In the genomic region with DNA sequence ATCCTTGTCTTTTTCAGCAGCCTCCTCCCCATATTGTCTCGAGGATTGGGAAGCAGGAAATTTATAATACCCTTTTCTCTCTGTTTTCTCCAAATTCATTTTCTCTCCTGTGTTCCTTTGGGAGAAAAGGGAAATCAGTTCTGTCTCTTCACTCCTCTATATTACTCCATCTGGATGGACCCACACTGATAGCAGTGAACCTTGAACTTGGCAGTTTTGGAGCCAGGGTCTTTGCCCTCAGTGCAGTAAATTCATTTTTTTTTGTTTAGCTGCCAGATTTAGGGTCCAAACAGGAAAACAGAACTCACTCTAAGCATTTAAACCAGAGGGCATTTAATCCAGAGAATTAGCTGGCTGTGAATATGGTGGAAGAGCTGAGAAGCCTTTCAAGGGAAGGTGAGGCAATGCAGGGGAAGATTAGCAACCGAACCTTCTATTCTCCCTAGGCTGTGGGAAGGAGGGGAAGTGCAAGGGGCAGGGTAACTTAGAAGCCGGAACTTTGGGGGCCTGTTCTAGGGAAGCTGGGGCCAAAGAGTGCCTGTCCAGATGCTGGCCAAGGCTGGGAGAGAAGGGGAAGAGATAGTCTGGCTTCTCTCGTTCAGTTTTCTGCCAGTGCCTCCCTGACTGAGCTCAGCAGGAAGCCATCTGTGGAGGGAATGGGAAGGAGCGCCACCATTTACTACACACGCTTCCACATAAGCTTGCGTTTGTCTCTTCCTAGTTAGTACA, we compare ENCODE assay signal across 10 cellular contexts. TPM values are rescaled to one million over a fixed set of nuclear protein-coding genes. Genes with fewer than 3 reads are reported as not detected.
DNase-seq lines count a peak whose midpoint lies in the region; ATAC-seq and TF ChIP-seq lines count a peak whose summit lies in the region.
"Had no signal": no experiment of that assay in that cellular context is flagged by ENCODE, and none has a peak within 500 bp of the region (broad histone marks: within the 10 kb centered on the region; RNA-seq: fewer than 3 reads in every experiment).

No MANE protein-coding gene starts in this region.

- H3K9me2 ChIP-seq in OCI-LY1 (ENCODE audit: low read depth, low read length), result no peaks in the 10 kb centered on the region

- H4K20me1 ChIP-seq in OCI-LY1 (ENCODE audit: insufficient read depth, low read length), result no peaks in the 10 kb centered on the region

- H3F3A ChIP-seq in OCI-LY1 (ENCODE audit: insufficient read depth, low read length), result no peaks in the 10 kb centered on the region

- no peaks in the 10 kb centered on the region for H3K79me2 ChIP-seq in OCI-LY1 (ENCODE audit: insufficient read depth, low read length)

- intact Hi-C loops in activated CD4-positive, alpha-beta T cell treated with anti-CD3 and anti-CD28 coated beads for 36 hours (cut with DNase I, micrococcal nuclease), result loop anchor here in 1 of 2 experiments (2.0 kb wide), 1 partner anchor 20 kb away; no protein-coding TSS in a partner anchor
- intact Hi-C loops in right cardiac atrium (cut with DNase I), result no loop called here

- H3K9ac ChIP-seq in OCI-LY1 (ENCODE audit: low read length), result peak overlapping the region; percentile 35; the same call in 1 of the 2 replicates

- CTCF ChIA-PET in activated CD4-positive, alpha-beta T cell treated with anti-CD3 and anti-CD28 coated beads for 36 hours (lab: Charles Lee), result interaction anchor here (1.0 to 2.7 kb wide), 6 partner anchors 14 to 107 kb away, joined by 4 to 17 read pairs (median 5); no protein-coding TSS in a partner anchor

- no peak for DNase-seq in activated CD4-positive, alpha-beta T cell treated with anti-CD3 and anti-CD28 coated beads for 36 hours
- no peak for DNase-seq in activated CD4-positive, alpha-beta T cell treated with anti-CD3 and anti-CD28 coated beads, Interleukin-2, amount 50 U/mL, for 1 hour
- DNase-seq in right cardiac atrium (peak in 2 of 3 donors; percentile 38 to 66), occipital lobe (lab: John Stamatoyannopoulos, UW) (no peak)
- DNase-seq in stimulated activated naive B cell treated with anti-CD40 and anti-IgM and Interleukin-4, amounts not matched to agents 10 μg/mL and 1 μg/mL and 100 μg/mL, for 72 hours, result no peak
- no peak for DNase-seq in activated naive CD4-positive, alpha-beta T cell treated with anti-CD3 and anti-CD28 coated beads, Interleukin-2, amount 50 U/mL, for 72 hours (ENCODE audit: low spot score in 2 of 2)
- DNase-seq: activated CD4-positive, alpha-beta T cell treated with anti-CD3 and anti-CD28 coated beads for 4 hours had no signal

- H3K4me1 Mint-ChIP-seq in activated CD4-positive, alpha-beta T cell treated with anti-CD3 and anti-CD28 coated beads for 36 hours, result no peaks in the 10 kb centered on the region
- peaks cover 11 to 31% of the 10 kb centered on the region in 2 donors for H3K4me1 Mint-ChIP-seq in stimulated activated naive B cell treated with anti-CD40 and anti-IgM and Interleukin-4, amounts not matched to agents 10 μg/mL and 1 μg/mL and 100 μg/mL, for 72 hours

- H3K27ac ChIP-seq in OCI-LY1 (ENCODE audit: low read depth, low read length, poor library complexity, severe bottlenecking) (peak overlapping the region; percentile 88), right cardiac atrium (ENCODE audit: low read length) (peak overlapping the region; percentile 30)

- H3K9me3 ChIP-seq in OCI-LY1 (ENCODE audit: low read length), result no peaks in the 10 kb centered on the region
- no peaks in the 10 kb centered on the region for H3K9me3 ChIP-seq in right cardiac atrium (ENCODE audit: control insufficient read depth, low read length)

- no peaks in the 10 kb centered on the region for H3K9me3 Mint-ChIP-seq in activated CD4-positive, alpha-beta T cell treated with anti-CD3 and anti-CD28 coated beads for 36 hours (ENCODE audit: low read depth)
- no peaks in the 10 kb centered on the region for H3K9me3 Mint-ChIP-seq in stimulated activated naive B cell treated with anti-CD40 and anti-IgM and Interleukin-4, amounts not matched to agents 10 μg/mL and 1 μg/mL and 100 μg/mL, for 72 hours
- H3K9me3 Mint-ChIP-seq in activated naive CD4-positive, alpha-beta T cell treated with anti-CD3 and anti-CD28 coated beads, Interleukin-2, amount 50 U/mL, for 72 hours, result no peaks in the 10 kb centered on the region

- POLR2A ChIA-PET in activated CD4-positive, alpha-beta T cell treated with anti-CD3 and anti-CD28 coated beads for 36 hours (lab: Charles Lee), result interaction anchor here (1.1 kb wide), 1 partner anchor 27 kb away, joined by 3 read pairs; no protein-coding TSS in a partner anchor

- peaks cover 3% of the 10 kb centered on the region for H3K36me3 Mint-ChIP-seq in activated CD4-positive, alpha-beta T cell treated with anti-CD3 and anti-CD28 coated beads for 36 hours (ENCODE audit: low read depth)
- peaks cover 1 to 10% of the 10 kb centered on the region in 2 donors for H3K36me3 Mint-ChIP-seq in stimulated activated naive B cell treated with anti-CD40 and anti-IgM and Interleukin-4, amounts not matched to agents 10 μg/mL and 1 μg/mL and 100 μg/mL, for 72 hours
- H3K36me3 Mint-ChIP-seq in activated naive CD4-positive, alpha-beta T cell treated with anti-CD3 and anti-CD28 coated beads, Interleukin-2, amount 50 U/mL, for 72 hours, result peaks cover 0 to 1% of the 10 kb centered on the region in 2 donors

- no peak for TF ChIP-seq CTCF in OCI-LY1 (IDR thresholded peaks at IDR 0.05; ENCODE audit: low read length)

- peak overlapping the region; percentile 20 for H3K4me3 ChIP-seq in OCI-LY1 (ENCODE audit: low read depth, low read length, poor library complexity, severe bottlenecking)
- H3K4me3 ChIP-seq in right cardiac atrium (ENCODE audit: low read length), result no peak overlapping the region

- H3K4me1 ChIP-seq in OCI-LY1 (ENCODE audit: insufficient read depth, low read length, severe bottlenecking) (peaks cover 40% of the 10 kb centered on the region), right cardiac atrium (ENCODE audit: control insufficient read depth, insufficient read depth, low read length) (peaks cover 12% of the 10 kb centered on the region)

- no peak overlapping the region for H2AFZ ChIP-seq in OCI-LY1 (ENCODE audit: low read length)

- 39% methylated on average over 7 of the region's 7 CpGs for WGBS in right cardiac atrium

- ATAC-seq in activated CD4-positive, alpha-beta T cell treated with anti-CD3 and anti-CD28 coated beads for 36 hours, result no peak
- ATAC-seq in right cardiac atrium, result peak; percentile 67 to 79
- no peak for ATAC-seq in stimulated activated naive B cell treated with anti-CD40 and anti-IgM and Interleukin-4, amounts not matched to agents 10 μg/mL and 1 μg/mL and 100 μg/mL, for 72 hours (replicated peaks)
- no peak for ATAC-seq in HG03342 (IDR thresholded peaks at IDR 0.05; ENCODE audit: unreplicated experiment)
- no peak for ATAC-seq in activated naive CD4-positive, alpha-beta T cell treated with anti-CD3 and anti-CD28 coated beads, Interleukin-2, amount 50 U/mL, for 72 hours

- H3K27ac Mint-ChIP-seq in activated CD4-positive, alpha-beta T cell treated with anti-CD3 and anti-CD28 coated beads for 36 hours, result peak overlapping the region; percentile 33
- H3K27ac Mint-ChIP-seq in stimulated activated naive B cell treated with anti-CD40 and anti-IgM and Interleukin-4, amounts not matched to agents 10 μg/mL and 1 μg/mL and 100 μg/mL, for 72 hours, result peak overlapping the region; percentile 96
- peak overlapping the region in 1 of 2 donors; percentile 29 for H3K27ac Mint-ChIP-seq in activated naive CD4-positive, alpha-beta T cell treated with anti-CD3 and anti-CD28 coated beads, Interleukin-2, amount 50 U/mL, for 72 hours

- H3K27me3 Mint-ChIP-seq in activated CD4-positive, alpha-beta T cell treated with anti-CD3 and anti-CD28 coated beads for 36 hours, result no peaks in the 10 kb centered on the region
- no peaks in the 10 kb centered on the region for H3K27me3 Mint-ChIP-seq in stimulated activated naive B cell treated with anti-CD40 and anti-IgM and Interleukin-4, amounts not matched to agents 10 μg/mL and 1 μg/mL and 100 μg/mL, for 72 hours

- no peaks in the 10 kb centered on the region for H3K36me3 ChIP-seq in OCI-LY1 (ENCODE audit: insufficient read depth, low read length)

- H3K27me3 ChIP-seq in OCI-LY1 (ENCODE audit: insufficient read depth, low read length) (no peaks in the 10 kb centered on the region), right cardiac atrium (ENCODE audit: control insufficient read depth, insufficient read depth) (no peaks in the 10 kb centered on the region)

- H3K4me3 Mint-ChIP-seq in activated CD4-positive, alpha-beta T cell treated with anti-CD3 and anti-CD28 coated beads for 36 hours, result no peak overlapping the region
- no peak overlapping the region for H3K4me3 Mint-ChIP-seq in stimulated activated naive B cell treated with anti-CD40 and anti-IgM and Interleukin-4, amounts not matched to agents 10 μg/mL and 1 μg/mL and 100 μg/mL, for 72 hours

- H3K4me2 ChIP-seq in OCI-LY1 (ENCODE audit: low read length), result peak overlapping the region; percentile 51

RNA-seq across cellular contexts. Expression of a gene that starts 16.3 kb away (rescaled TPM):
- 10 to 100 TPM in 1 of 2 experiments, 1 to 10 TPM in 1; 9.3 to 10.5 TPM for total RNA-seq in activated CD4-positive, alpha-beta T cell treated with anti-CD3 and anti-CD28 coated beads for 36 hours
- 10 to 100 TPM; 21.3 to 29.9 (median 26.3) TPM for total RNA-seq in right cardiac atrium
- polyA plus RNA-seq in right cardiac atrium, result 24.7 TPM
- 11.2 TPM for total RNA-seq in occipital lobe
- total RNA-seq in activated naive CD4-positive, alpha-beta T cell treated with anti-CD3 and anti-CD28 coated beads, Interleukin-2, amount 50 U/mL, for 72 hours, result 10 to 100 TPM in 1 of 2 donors, 1 to 10 TPM in 1; 6.8 to 16.2 TPM

RNA-seq across cellular contexts. Expression of a gene that starts 21.0 kb away (rescaled TPM):
- under 1 TPM in 1 of 2 experiments, not detected in 1; 0.39 TPM for total RNA-seq in activated CD4-positive, alpha-beta T cell treated with anti-CD3 and anti-CD28 coated beads for 36 hours
- total RNA-seq in right cardiac atrium (not detected), occipital lobe (not detected)
- 0.27 TPM for polyA plus RNA-seq in right cardiac atrium
- under 1 TPM in 1 of 2 donors, not detected in 1; 0.46 TPM for total RNA-seq in activated naive CD4-positive, alpha-beta T cell treated with anti-CD3 and anti-CD28 coated beads, Interleukin-2, amount 50 U/mL, for 72 hours
- polyA plus RNA-seq: BJ had no signal

RNA-seq across cellular contexts. Expression of a gene that starts 26.0 kb away (rescaled TPM):
- 10 to 100 TPM; 14.0 to 15.5 TPM for total RNA-seq in activated CD4-positive, alpha-beta T cell treated with anti-CD3 and anti-CD28 coated beads for 36 hours
- total RNA-seq in right cardiac atrium (10 to 100 TPM; 25.7 to 35.0 (median 30.4) TPM), occipital lobe (12.3 TPM)
- polyA plus RNA-seq in right cardiac atrium, result 17.7 TPM
- 10 to 100 TPM; 18.4 to 35.1 TPM for total RNA-seq in activated naive CD4-positive, alpha-beta T cell treated with anti-CD3 and anti-CD28 coated beads, Interleukin-2, amount 50 U/mL, for 72 hours

RNA-seq across cellular contexts. Expression of a gene that starts 26.0 kb away (rescaled TPM):
- 10 to 100 TPM; 19.6 to 23.7 TPM for total RNA-seq in activated CD4-positive, alpha-beta T cell treated with anti-CD3 and anti-CD28 coated beads for 36 hours
- total RNA-seq in right cardiac atrium (100 to 1,000 TPM in 2 of 4 donors, 10 to 100 TPM in 2; 93.7 to 117 (median 102) TPM), occipital lobe (45.2 TPM)
- 70.3 TPM for polyA plus RNA-seq in right cardiac atrium
- 10 to 100 TPM; 23.4 to 57.6 TPM for total RNA-seq in activated naive CD4-positive, alpha-beta T cell treated with anti-CD3 and anti-CD28 coated beads, Interleukin-2, amount 50 U/mL, for 72 hours

RNA-seq across cellular contexts. Expression of a gene that starts 37.0 kb away (rescaled TPM):
- 1 to 10 TPM in 1 of 2 experiments, under 1 TPM in 1; 0.85 to 1.7 TPM for total RNA-seq in activated CD4-positive, alpha-beta T cell treated with anti-CD3 and anti-CD28 coated beads for 36 hours
- total RNA-seq in right cardiac atrium (1 to 10 TPM; 2.6 to 6.0 (median 4.9) TPM), occipital lobe (4.7 TPM)
- polyA plus RNA-seq in right cardiac atrium, result 5.4 TPM
- 1 to 10 TPM; 1.0 to 1.3 TPM for total RNA-seq in activated naive CD4-positive, alpha-beta T cell treated with anti-CD3 and anti-CD28 coated beads, Interleukin-2, amount 50 U/mL, for 72 hours

Comparison
In these comparisons a context has a peak if more than half of its experiments do, and no peak if none do; other contexts are left out.
1. ATAC-seq: peak in right cardiac atrium (2 of 2); none in activated CD4-positive, alpha-beta T cell treated with anti-CD3 and anti-CD28 coated beads for 36 hours (single experiment), stimulated activated naive B cell treated with anti-CD40 and anti-IgM and Interleukin-4, amounts not matched to agents 10 μg/mL and 1 μg/mL and 100 μg/mL, for 72 hours (0 of 2), HG03342 (single experiment) and activated naive CD4-positive, alpha-beta T cell treated with anti-CD3 and anti-CD28 coated beads, Interleukin-2, amount 50 U/mL, for 72 hours (0 of 2).
2. DNase-seq: peak in right cardiac atrium (2 of 3); none in activated CD4-positive, alpha-beta T cell treated with anti-CD3 and anti-CD28 coated beads for 36 hours (single experiment), activated CD4-positive, alpha-beta T cell treated with anti-CD3 and anti-CD28 coated beads, Interleukin-2, amount 50 U/mL, for 1 hour (single experiment), stimulated activated naive B cell treated with anti-CD40 and anti-IgM and Interleukin-4, amounts not matched to agents 10 μg/mL and 1 μg/mL and 100 μg/mL, for 72 hours (single experiment), occipital lobe (single experiment) and activated naive CD4-positive, alpha-beta T cell treated with anti-CD3 and anti-CD28 coated beads, Interleukin-2, amount 50 U/mL, for 72 hours (0 of 2).